9 cellular contexts compared by ENCODE assay signal in genomic region chr12:7905600-7906125, GRCh38. TPM values are rescaled to one million over a fixed set of nuclear protein-coding genes. Genes with fewer than 3 reads are reported as not detected.
DNase-seq lines count a peak whose midpoint lies in the region; ATAC-seq, FAIRE-seq and TF ChIP-seq lines count a peak whose summit lies in the region.
"Not testable (repeated sequence)": the region's sequence is repeated elsewhere in the genome, so short reads cannot be mapped to it uniquely, and the experiment has no call there.
"Had no signal": no experiment of that assay in that cellular context is flagged by ENCODE, and none has a peak within 500 bp of the region (broad histone marks: within the 10 kb centered on the region; RNA-seq: fewer than 3 reads in every experiment).

No MANE protein-coding gene starts in this region.

- 41% methylated on average over 3 of the region's 5 CpGs for WGBS in A549 (ENCODE audit: missing lambda C conversion rate)
- WGBS in endodermal cell (ENCODE audit: insufficient coverage in 1 of 2, insufficient read length in 1 of 2), 2 experiments: 27 to 40% methylated on average over 1 to 2 of the region's 5 CpGs
- WGBS in mesodermal cell (ENCODE audit: insufficient coverage in 2 of 2), 2 experiments: no CpG with 5 or more reads among the region's 5 CpGs

- peak in 1 of 2 experiments; percentile 12; a peak in 1 of 6 replicates for ATAC-seq in A549
- not testable (repeated sequence) for ATAC-seq in HCT116

- H3K27ac Mint-ChIP-seq in endodermal cell (peak overlapping the region; percentile 91), progenitor cell of endocrine pancreas (peak overlapping the region; percentile 69)

- H3K36me3 Mint-ChIP-seq in endodermal cell (ENCODE audit: low read depth); progenitor cell of endocrine pancreas (ENCODE audit: insufficient read depth): not testable (repeated sequence)

- H3K9me3 ChIP-seq in A549; HCT116 (ENCODE audit: control insufficient read depth in 1 of 2, insufficient read depth in 1 of 2, low read depth in 1 of 2, low read length in 2 of 2); endodermal cell (ENCODE audit: control insufficient read depth, low read length); iPS-18a (ENCODE audit: control insufficient read depth, low read depth, low read length); mesodermal cell (ENCODE audit: control insufficient read depth, low read length): not testable (repeated sequence)

- H3K79me2 ChIP-seq in HCT116 (ENCODE audit: insufficient read depth, low read length): not testable (repeated sequence)

- peak overlapping the region; percentile 49 for H3K4me2 ChIP-seq in A549
- H3K4me2 ChIP-seq in HCT116 (ENCODE audit: low read length): not testable (repeated sequence)

- FAIRE-seq in A549 (lab: Jason Lieb, UNC): peak; percentile 78

- H3K27me3 ChIP-seq in HCT116 (ENCODE audit: insufficient read depth, low read length); endodermal cell (ENCODE audit: control insufficient read depth, insufficient read depth, low read length, poor library complexity, severe bottlenecking); iPS-18a (ENCODE audit: control insufficient read depth, insufficient read depth, low read length): not testable (repeated sequence)

- not testable (repeated sequence) for H3K4me3 ChIP-seq in A549; HCT116 (replicated peaks in 1 of 2; ENCODE audit: low read depth in 1 of 2, low read length in 2 of 2); endodermal cell (ENCODE audit: low read length); mesodermal cell (ENCODE audit: extremely low read depth, insufficient read depth, low read length, poor library complexity, severe bottlenecking)
- peak overlapping the region; percentile 47 for H3K4me3 ChIP-seq in iPS-18a (ENCODE audit: low read length)

- peaks cover 36% of the 10 kb centered on the region for H3K4me1 ChIP-seq in A549
- H3K4me1 ChIP-seq in HCT116 (ENCODE audit: control insufficient read depth in 1 of 2, insufficient read depth in 2 of 2, low read length in 2 of 2): peaks cover 8 to 14% of the 10 kb centered on the region in 2 experiments; a peak in 3 of 4 replicates
- not testable (repeated sequence) for H3K4me1 ChIP-seq in endodermal cell (ENCODE audit: control insufficient read depth, insufficient read depth, low read length); mesodermal cell (ENCODE audit: control insufficient read depth, insufficient read depth, low read length, poor library complexity, severe bottlenecking)
- H3K4me1 ChIP-seq in iPS-18a (ENCODE audit: control insufficient read depth, low read depth, low read length): peaks cover 22% of the 10 kb centered on the region

- not testable (repeated sequence) for BruUV-seq in HCT116 (replicated peaks; lab: Mats Ljungman, UMichigan)

- TF ChIP-seq RAD21 in A549 (conservative IDR thresholded peaks at IDR 0.05 in 1 of 2, IDR thresholded peaks at IDR 0.05 in 1 of 2); HCT116 (IDR thresholded peaks at IDR 0.05; ENCODE audit: low read depth): not testable (repeated sequence)

- not testable (repeated sequence) for TF ChIP-seq CTCF in A549 (IDR thresholded peaks at IDR 0.05); HCT116 (IDR thresholded peaks at IDR 0.05 in 2 of 3, conservative IDR thresholded peaks at IDR 0.05 in 1 of 3; ENCODE audit: borderline replicate concordance in 1 of 3, insufficient read depth in 1 of 3, low read depth in 2 of 3, low read length in 2 of 3); VCaP (conservative IDR thresholded peaks at IDR 0.05); endodermal cell (conservative IDR thresholded peaks at IDR 0.05); progenitor cell of endocrine pancreas (IDR thresholded peaks at IDR 0.05; ENCODE audit: unreplicated experiment)

- not testable (repeated sequence) for H4K20me1 ChIP-seq in HCT116 (ENCODE audit: insufficient read depth)

- intact Hi-C loops in HCT116 (cut with micrococcal nuclease): not testable (repeated sequence)

- CTCF ChIA-PET in A549 (lab: Yijun Ruan, JAX) (interaction anchor here (1.4 to 7.4 kb wide), 7 partner anchors 11 to 46 kb away, joined by 3 to 37 read pairs (median 12); no protein-coding TSS in a partner anchor), HCT116 (lab: Charles Lee) (interaction anchor here (0.8 to 4.5 kb wide), 3 partner anchors 28 to 107 kb away, joined by 5 to 16 read pairs (median 6); no protein-coding TSS in a partner anchor)

- H3K9ac ChIP-seq in HCT116 (ENCODE audit: low read length); endodermal cell (ENCODE audit: extremely low read depth, low read length, poor library complexity, severe bottlenecking): not testable (repeated sequence)
- peak overlapping the region; percentile 74 for H3K9ac ChIP-seq in iPS-18a (ENCODE audit: low read length)

- H3K27ac ChIP-seq in A549 (peak overlapping the region; percentile 76 to 81; a peak in 4 of 6 replicates), VCaP (peak overlapping the region; percentile 50; the same call in 1 of the 2 replicates), endodermal cell (ENCODE audit: low read depth, low read length) (peak overlapping the region; percentile 68), iPS-18a (ENCODE audit: low read length) (peak overlapping the region; percentile 96), mesodermal cell (ENCODE audit: low read depth, low read length, severe bottlenecking) (peak overlapping the region; percentile 72)
- H3K27ac ChIP-seq in HCT116 (ENCODE audit: low read depth, low read length): not testable (repeated sequence)

- not testable (repeated sequence) for H3K9me2 ChIP-seq in HCT116 (ENCODE audit: insufficient read depth)

- H2AFZ ChIP-seq in HCT116 (ENCODE audit: low read depth, low read length, poor library complexity, severe bottlenecking): peak overlapping the region; percentile 32

- POLR2A ChIA-PET in A549 (lab: Yijun Ruan, JAX): interaction anchor here (0.6 to 1.1 kb wide), 2 partner anchors 31 to 107 kb away, joined by 4 to 6 read pairs; no protein-coding TSS in a partner anchor
- POLR2A ChIA-PET in HCT116 (lab: Charles Lee): interaction anchor here (1.3 kb wide), 1 partner anchor 108 kb away, joined by 12 read pairs; no protein-coding TSS in a partner anchor

- peak overlapping the region; percentile 2 for H3K4me3 Mint-ChIP-seq in endodermal cell
- H3K4me3 Mint-ChIP-seq in progenitor cell of endocrine pancreas (ENCODE audit: low read depth): not testable (repeated sequence)

- TF ChIP-seq EP300 in A549 (IDR thresholded peaks at IDR 0.05): not testable (repeated sequence)

- TF ChIP-seq POLR2A in A549 (IDR thresholded peaks at IDR 0.05; ENCODE audit: low read length); HCT116 (IDR thresholded peaks at IDR 0.05; ENCODE audit: borderline replicate concordance, extremely low read depth, insufficient read depth, insufficient read length): not testable (repeated sequence)

- not testable (repeated sequence) for H3K27me3 Mint-ChIP-seq in endodermal cell (ENCODE audit: insufficient read depth); progenitor cell of endocrine pancreas

- H3K36me3 ChIP-seq in HCT116 (ENCODE audit: control insufficient read depth in 1 of 2, insufficient read depth in 2 of 2, low read length in 2 of 2); endodermal cell (ENCODE audit: control insufficient read depth, insufficient read depth, low read length); iPS-18a (ENCODE audit: control insufficient read depth, low read depth, low read length); mesodermal cell (ENCODE audit: control insufficient read depth, insufficient read depth, low read length): not testable (repeated sequence)

- not testable (repeated sequence) for DNase-seq in A549 (ENCODE audit: low read depth in 1 of 2, low spot score in 1 of 2); HCT116 (ENCODE audit: low read depth, low spot score); progenitor cell of endocrine pancreas (ENCODE audit: low spot score, unreplicated experiment)
- DNase-seq in NCI-H2171 treated with DMSO at 0.1 percent for 48 hours (lab: John Stamatoyannopoulos, UW): peak; percentile 90
- peak; percentile 79 for DNase-seq in endodermal cell

- not testable (repeated sequence) for H3K9me3 Mint-ChIP-seq in endodermal cell; progenitor cell of endocrine pancreas (ENCODE audit: low read depth)

- H3K4me1 Mint-ChIP-seq in endodermal cell: peaks cover 38% of the 10 kb centered on the region
- H3K4me1 Mint-ChIP-seq in progenitor cell of endocrine pancreas (ENCODE audit: low read depth): peaks cover 28% of the 10 kb centered on the region

- RAD21 ChIA-PET in HCT116 (lab: Charles Lee; ENCODE audit: low non-redundant PET in 1 of 2, low total read pairs in 2 of 2, uncharacterized antibody in 2 of 2, unreplicated experiment in 2 of 2): interaction anchor here in 1 of 2 experiments (0.6 kb wide), 1 partner anchor 107 kb away, joined by 4 read pairs; no protein-coding TSS in a partner anchor

RNA-seq across cellular contexts. Expression of gene SLC2A3, which starts 30.3 kb away (rescaled TPM):
- 52.4 and 56.4 TPM in 2 replicates for polyA plus RNA-seq in A549 (2011; rRNA removed)
- polyA plus RNA-seq in A549 (2012; cell fraction: cytosol; rRNA removed): 8.3 and 11.1 TPM in 2 replicates
- polyA plus RNA-seq in A549 (2012; cell fraction: nucleus; rRNA removed): 15.0 and 23.3 TPM in 2 replicates
- 7.8 to 13.3 TPM (median 8.7 TPM) in 3 replicates for polyA plus RNA-seq in A549 (2017; fragmentation: RNase III; extraction: RNeasy Plus Mini Kit Qiagen cat#74134 plus additional on column Dnase treatment)
- polyA minus RNA-seq in A549 (2011; rRNA and poly(A)+ RNA removed): 72.9 and 109 TPM in 2 replicates
- total RNA-seq in HCT116 (2021; ENCODE audit: unreplicated experiment): 10.5 TPM
- polyA plus RNA-seq in HCT116 (2012): 7.0 TPM in 2 replicates
- total RNA-seq in endodermal cell: 1,000 to 10,000 TPM; 1,330 to 2,480 TPM
- 758 TPM for polyA plus RNA-seq in endodermal cell (2013, experiment 1 of 2)
- 902 TPM for polyA plus RNA-seq in endodermal cell (2013, experiment 2 of 2)
- 517 TPM for polyA plus RNA-seq in mesodermal cell (2013, experiment 1 of 2)
- 441 TPM for polyA plus RNA-seq in mesodermal cell (2013, experiment 2 of 2)
- 21.7 and 34.8 TPM in 2 replicates for total RNA-seq in progenitor cell of endocrine pancreas

RNA-seq across cellular contexts. Expression of gene SLC2A14, which starts 32.9 kb away (rescaled TPM):
- polyA plus RNA-seq in A549 (2011; rRNA removed): 0.68 and 0.91 TPM in 2 replicates
- polyA plus RNA-seq in A549 (2012; cell fraction: cytosol; rRNA removed): 0.03 and 0.05 TPM in 2 replicates
- polyA plus RNA-seq in A549 (2012; cell fraction: nucleus; rRNA removed): 0.14 and 0.84 TPM in 2 replicates
- 0.16 to 0.30 TPM (median 0.25 TPM) in 3 replicates for polyA plus RNA-seq in A549 (2017; fragmentation: RNase III; extraction: RNeasy Plus Mini Kit Qiagen cat#74134 plus additional on column Dnase treatment)
- 0.17 and 0.92 TPM in 2 replicates for polyA minus RNA-seq in A549 (2011; rRNA and poly(A)+ RNA removed)
- not detected for total RNA-seq in HCT116 (2021; ENCODE audit: unreplicated experiment)
- polyA plus RNA-seq in HCT116 (2012): 0.04 TPM in 1 of 2 replicates, not detected in the other
- total RNA-seq in endodermal cell: 10 to 100 TPM; 35.9 to 70.9 TPM
- 0.50 TPM for polyA plus RNA-seq in endodermal cell (2013, experiment 1 of 2)
- 0.54 TPM for polyA plus RNA-seq in endodermal cell (2013, experiment 2 of 2)
- not detected for polyA plus RNA-seq in mesodermal cell (2013, experiment 1 of 2)
- 0.20 TPM for polyA plus RNA-seq in mesodermal cell (2013, experiment 2 of 2)
- total RNA-seq in progenitor cell of endocrine pancreas: 14.5 and 18.6 TPM in 2 replicates
- polyA plus RNA-seq: IgD-negative memory B cell had no signal

Comparison
In these comparisons a context has a peak if more than half of its experiments do, and no peak if none do; other contexts are left out.
1. RNA of gene SLC2A3, which starts 30.3 kb away (total RNA-seq): 1,330 to 2,480 TPM in endodermal cell; 21.7 to 34.8 TPM in progenitor cell of endocrine pancreas and 10.5 TPM in HCT116 (single experiment); every median in the first group is over 10 times any median in the second.
2. RNA of gene SLC2A14, which starts 32.9 kb away (total RNA-seq): 35.9 to 70.9 TPM in endodermal cell and 14.5 to 18.6 TPM in progenitor cell of endocrine pancreas; not detected in HCT116 (single experiment); every median in the first group is over 10 times any median in the second.